In the genomic region with DNA sequence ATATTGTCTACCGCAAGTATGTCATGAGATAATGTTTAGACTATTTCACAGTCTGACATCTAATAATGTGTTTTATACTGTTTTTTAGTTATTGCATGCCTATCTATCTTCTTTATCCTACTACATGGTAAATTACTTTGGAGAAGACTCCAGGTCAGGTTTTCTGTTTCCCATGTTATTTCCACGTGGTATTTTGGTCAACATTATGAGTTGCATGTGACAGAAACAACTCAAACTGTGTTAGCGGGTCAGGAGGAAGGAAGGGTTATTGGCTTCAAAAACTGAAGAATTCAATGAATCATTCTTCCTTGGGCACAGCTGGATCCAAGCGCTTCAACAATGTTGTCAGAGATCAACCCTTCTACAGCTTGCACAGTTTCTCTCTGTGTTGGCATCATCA, we compare ENCODE assay signal across 27 cellular contexts.
"Had no signal": no experiment of that assay in that cellular context is flagged by ENCODE, and none has a peak within 500 bp of the region (broad histone marks: within the 10 kb centered on the region; RNA-seq: fewer than 3 reads in every experiment).

No MANE protein-coding gene starts in this region.

- ATAC-seq: stimulated activated effector memory CD8-positive, alpha-beta T cell treated with anti-CD3 and anti-CD28 coated beads, Interleukin-12 subunit alpha, Interleukin-12 subunit beta, amount 100 ng/mL, for 72 hours; stimulated activated memory B cell treated with anti-CD40 and anti-IgM and Interleukin-4, amounts not matched to agents 10 μg/mL and 1 μg/mL and 100 μg/mL, for 72 hours; stimulated activated naive B cell treated with anti-CD40 and anti-IgM and Interleukin-4, amounts not matched to agents 10 μg/mL and 1 μg/mL and 100 μg/mL, for 72 hours; stimulated activated naive CD8-positive, alpha-beta T cell treated with anti-CD3 and anti-CD28 coated beads, Interleukin-15, amount 100 ng/mL, for 72 hours; stimulated activated naive CD8-positive, alpha-beta T cell treated with anti-CD3 and anti-CD28 coated beads, Interleukin-15, Interleukin-2, amounts not matched to agents 100 U/mL and 50 U/mL, for 24 hours; upper lobe of right lung had no signal

- H3K4me1 ChIP-seq: stomach, suprapubic skin, testis, thyroid gland, tibial artery, tibial nerve, transverse colon, upper lobe of left lung, upper lobe of right lung, uterus, vagina had no signal

- DNase-seq: stimulated activated CD4-positive, alpha-beta T cell treated with anti-CD3 and anti-CD28 coated beads, Interleukin-2, amount 100 ng/mL, for 48 hours; stimulated activated CD4-positive, alpha-beta T cell treated with anti-CD3 and anti-CD28 coated beads, Interleukin-4, amount 100 ng/mL, for 1 hour; stimulated activated CD4-positive, alpha-beta T cell treated with anti-CD3 and anti-CD28 coated beads, Interleukin-4, amount 100 ng/mL, for 24 hours; stimulated activated CD4-positive, alpha-beta T cell treated with anti-CD3 and anti-CD28 coated beads, Interleukin-4, amount 100 ng/mL, for 4 hours; stimulated activated CD8-positive, alpha-beta memory T cell treated with anti-CD3 and anti-CD28 coated beads, Interleukin-4, amount 100 ng/mL, for 48 hours; stimulated activated naive B cell treated with anti-CD40 and anti-IgM and Interleukin-4, amounts not matched to agents 10 μg/mL and 1 μg/mL and 100 μg/mL, for 72 hours; stimulated activated naive CD4-positive, alpha-beta T cell; stimulated activated naive CD4-positive, alpha-beta T cell treated with Interleukin-2 at 50 U/mL for 16 hours; stimulated activated naive CD8-positive, alpha-beta T cell treated with anti-CD3 and anti-CD28 coated beads, Interleukin-15, amount 100 ng/mL, for 72 hours; stimulated activated naive CD8-positive, alpha-beta T cell treated with anti-CD3 and anti-CD28 coated beads, Interleukin-15, Interleukin-2, amounts not matched to agents 100 U/mL and 50 U/mL, for 24 hours; stomach; substantia nigra; testis; thyroid gland; tibial artery; transverse colon; trophoblast cell; upper lobe of left lung; upper lobe of right lung; uterus had no signal

- FAIRE-seq: urothelium cell line had no signal

- H3K9me3 ChIP-seq: suprapubic skin, testis, thoracic aorta, thyroid gland, tibial artery, tibial nerve, transverse colon, upper lobe of left lung, upper lobe of right lung, uterus, vagina had no signal

- H3K27me3 ChIP-seq: stomach, suprapubic skin, testis, thyroid gland, tibial artery, tibial nerve, transverse colon, upper lobe of left lung, upper lobe of right lung, uterus, vagina had no signal

- H3K36me3 ChIP-seq: stomach, suprapubic skin, thoracic aorta, thyroid gland, tibial artery, tibial nerve, transverse colon, upper lobe of left lung, upper lobe of right lung, uterus, vagina had no signal

- H3K27ac ChIP-seq: stomach, suprapubic skin, testis, thoracic aorta, thyroid gland, tibial artery, tibial nerve, transverse colon, upper lobe of left lung, upper lobe of right lung, uterus, vagina had no signal

- H3K4me3 ChIP-seq: stomach, suprapubic skin, testis, thoracic aorta, thyroid gland, tibial artery, tibial nerve, transverse colon, upper lobe of left lung, upper lobe of right lung, uterus, vagina had no signal
